Comparison of ENCODE assay signal across 20 cellular contexts in genomic region chr15:62112051-62112450, GRCh38. TPM values are rescaled to one million over a fixed set of nuclear protein-coding genes. Genes with fewer than 3 reads are reported as not detected.
"Had no signal": no experiment of that assay in that cellular context is flagged by ENCODE, and none has a peak within 500 bp of the region (broad histone marks: within the 10 kb centered on the region; RNA-seq: fewer than 3 reads in every experiment).

No MANE protein-coding gene starts in this region.

- H3K36me3 Mint-ChIP-seq: activated naive CD8-positive, alpha-beta T cell treated with anti-CD3 and anti-CD28 coated beads for 36 hours had no signal

- H3K4me1 ChIP-seq: spleen had no signal

- H3K4me3 ChIP-seq: lung, sigmoid colon, spleen had no signal

- H3K27ac Mint-ChIP-seq: activated naive CD8-positive, alpha-beta T cell treated with anti-CD3 and anti-CD28 coated beads for 36 hours; T-helper 2 cell treated with Interferon-gamma antibody and Interleukin-4, amounts not matched to agents 5 μg/mL and 100 μg/mL, for 36 hours had no signal

- H3K36me3 ChIP-seq: brain microvascular endothelial cell, sigmoid colon, spleen had no signal

- H3K9me3 ChIP-seq: sigmoid colon, spleen had no signal

- ATAC-seq: activated T-cell treated with anti-CD3 and anti-CD28 coated beads, Interleukin-2, amount 50 U/mL, for 72 hours had no signal

- DNase-seq: activated CD4-positive, alpha-beta T cell treated with anti-CD3 and anti-CD28 coated beads, Interleukin-2, amount 50 U/mL, for 4 hours; activated gamma-delta T cell; activated naive CD8-positive, alpha-beta T cell treated with anti-CD3 and anti-CD28 coated beads for 36 hours; activated T-cell treated with anti-CD3 and anti-CD28 coated beads, Interleukin-2, amount 50 U/mL, for 72 hours; brain microvascular endothelial cell; cerebellar nuclear complex; effector CD4-positive, alpha-beta T cell; foreskin fibroblast; glutamatergic neuron; islet precursor cell; midbrain; nucleus accumbens; sigmoid colon; spleen; stimulated activated naive CD4-positive, alpha-beta T cell; trophoblast cell had no signal

- H3K27ac ChIP-seq: brain microvascular endothelial cell, sigmoid colon, spleen had no signal

- H3K4me3 Mint-ChIP-seq: activated naive CD8-positive, alpha-beta T cell treated with anti-CD3 and anti-CD28 coated beads for 36 hours; activated T-cell treated with anti-CD3 and anti-CD28 coated beads, Interleukin-2, amount 50 U/mL, for 72 hours; nephron; T-helper 2 cell treated with Interferon-gamma antibody and Interleukin-4, amounts not matched to agents 5 μg/mL and 100 μg/mL, for 36 hours had no signal

- H3K9me3 Mint-ChIP-seq: activated naive CD8-positive, alpha-beta T cell treated with anti-CD3 and anti-CD28 coated beads for 36 hours; activated T-cell treated with anti-CD3 and anti-CD28 coated beads, Interleukin-2, amount 50 U/mL, for 72 hours; nephron; T-helper 2 cell treated with Interferon-gamma antibody and Interleukin-4, amounts not matched to agents 5 μg/mL and 100 μg/mL, for 36 hours had no signal

- H3K27me3 ChIP-seq: brain microvascular endothelial cell, sigmoid colon, spleen had no signal

RNA-seq across cellular contexts. Expression of gene C2CD4A, which starts 45.3 kb away (rescaled TPM):
- total RNA-seq: spleen, subcutaneous adipose tissue had no signal

RNA-seq across cellular contexts. Expression of gene C2CD4B, which starts 53.0 kb away (rescaled TPM):
- total RNA-seq: activated naive CD8-positive, alpha-beta T cell treated with anti-CD3 and anti-CD28 coated beads for 36 hours had no signal
